ENCODE assay signal across 2 cellular contexts in the genomic region with DNA sequence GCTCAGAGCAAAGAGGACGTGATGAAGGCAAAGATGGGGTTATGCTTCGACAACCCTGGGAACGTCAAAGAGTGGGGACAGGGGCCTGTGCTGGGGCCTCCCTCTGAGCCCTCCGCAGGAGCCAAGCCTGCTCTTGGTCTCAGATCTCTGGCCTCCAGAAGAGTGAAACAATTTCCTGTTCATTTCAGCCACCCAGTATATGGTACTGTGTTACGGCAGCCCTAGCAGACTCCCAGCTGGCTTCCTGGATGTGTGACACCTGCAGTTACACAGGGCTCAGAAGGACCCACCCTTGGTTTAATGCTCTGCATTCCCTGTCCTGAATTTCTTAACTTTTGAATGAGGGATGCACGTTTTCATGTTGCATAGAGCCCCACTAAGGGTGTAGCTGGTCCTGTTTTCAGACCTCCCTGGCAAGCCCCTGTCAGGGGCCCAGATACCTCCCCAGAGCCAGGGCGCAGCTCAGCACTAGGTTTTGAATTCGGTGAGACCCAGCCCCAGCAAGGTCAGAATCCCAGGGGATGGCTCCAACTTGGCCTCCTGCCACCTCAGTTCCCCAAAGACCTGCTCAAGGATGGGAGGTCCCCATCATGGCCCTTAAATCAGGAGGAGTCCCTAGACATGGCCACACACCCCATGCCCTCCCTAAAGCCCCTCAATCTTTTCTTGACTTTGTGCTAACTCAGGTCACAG.
TF ChIP-seq lines count a peak whose summit lies in the region.

No MANE protein-coding gene starts in this region.

TF ChIP-seq in SK-N-SH, 30 proteins besides CTCF, POLR2A, EP300 and RAD21 (continued from another document):
- TF ChIP-seq, protein P1, sequence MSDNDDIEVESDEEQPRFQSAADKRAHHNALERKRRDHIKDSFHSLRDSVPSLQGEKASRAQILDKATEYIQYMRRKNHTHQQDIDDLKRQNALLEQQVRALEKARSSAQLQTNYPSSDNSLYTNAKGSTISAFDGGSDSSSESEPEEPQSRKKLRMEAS (IDR thresholded peaks at IDR 0.05; ENCODE audit: low read depth), result no peak
- TF ChIP-seq JUND (IDR thresholded peaks at IDR 0.05), result no peak
- TF ChIP-seq, protein P2, sequence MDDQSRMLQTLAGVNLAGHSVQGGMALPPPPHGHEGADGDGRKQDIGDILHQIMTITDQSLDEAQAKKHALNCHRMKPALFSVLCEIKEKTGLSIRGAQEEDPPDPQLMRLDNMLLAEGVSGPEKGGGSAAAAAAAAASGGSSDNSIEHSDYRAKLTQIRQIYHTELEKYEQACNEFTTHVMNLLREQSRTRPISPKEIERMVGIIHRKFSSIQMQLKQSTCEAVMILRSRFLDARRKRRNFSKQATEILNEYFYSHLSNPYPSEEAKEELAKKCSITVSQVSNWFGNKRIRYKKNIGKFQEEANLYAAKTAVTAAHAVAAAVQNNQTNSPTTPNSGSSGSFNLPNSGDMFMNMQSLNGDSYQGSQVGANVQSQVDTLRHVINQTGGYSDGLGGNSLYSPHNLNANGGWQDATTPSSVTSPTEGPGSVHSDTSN (IDR thresholded peaks at IDR 0.05), result no peak
- no peak for TF ChIP-seq EZH2phosphoT487 (IDR thresholded peaks at IDR 0.05; ENCODE audit: borderline replicate concordance, low read depth)
- TF ChIP-seq, protein P3, sequence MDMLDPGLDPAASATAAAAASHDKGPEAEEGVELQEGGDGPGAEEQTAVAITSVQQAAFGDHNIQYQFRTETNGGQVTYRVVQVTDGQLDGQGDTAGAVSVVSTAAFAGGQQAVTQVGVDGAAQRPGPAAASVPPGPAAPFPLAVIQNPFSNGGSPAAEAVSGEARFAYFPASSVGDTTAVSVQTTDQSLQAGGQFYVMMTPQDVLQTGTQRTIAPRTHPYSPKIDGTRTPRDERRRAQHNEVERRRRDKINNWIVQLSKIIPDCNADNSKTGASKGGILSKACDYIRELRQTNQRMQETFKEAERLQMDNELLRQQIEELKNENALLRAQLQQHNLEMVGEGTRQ (IDR thresholded peaks at IDR 0.05; ENCODE audit: borderline replicate concordance, low read depth, low read length), result no peak
- TF ChIP-seq CHD2 (IDR thresholded peaks at IDR 0.05; ENCODE audit: low read length, partially characterized antibody), result no peak
- no peak for TF ChIP-seq YY1 (IDR thresholded peaks at IDR 0.05; ENCODE audit: low read depth)
- TF ChIP-seq TCF12 (IDR thresholded peaks at IDR 0.05), result no peak
- TF ChIP-seq POLR2AphosphoS5 (IDR thresholded peaks at IDR 0.05; ENCODE audit: low read depth, low read length), result no peak
- TF ChIP-seq, protein P4, sequence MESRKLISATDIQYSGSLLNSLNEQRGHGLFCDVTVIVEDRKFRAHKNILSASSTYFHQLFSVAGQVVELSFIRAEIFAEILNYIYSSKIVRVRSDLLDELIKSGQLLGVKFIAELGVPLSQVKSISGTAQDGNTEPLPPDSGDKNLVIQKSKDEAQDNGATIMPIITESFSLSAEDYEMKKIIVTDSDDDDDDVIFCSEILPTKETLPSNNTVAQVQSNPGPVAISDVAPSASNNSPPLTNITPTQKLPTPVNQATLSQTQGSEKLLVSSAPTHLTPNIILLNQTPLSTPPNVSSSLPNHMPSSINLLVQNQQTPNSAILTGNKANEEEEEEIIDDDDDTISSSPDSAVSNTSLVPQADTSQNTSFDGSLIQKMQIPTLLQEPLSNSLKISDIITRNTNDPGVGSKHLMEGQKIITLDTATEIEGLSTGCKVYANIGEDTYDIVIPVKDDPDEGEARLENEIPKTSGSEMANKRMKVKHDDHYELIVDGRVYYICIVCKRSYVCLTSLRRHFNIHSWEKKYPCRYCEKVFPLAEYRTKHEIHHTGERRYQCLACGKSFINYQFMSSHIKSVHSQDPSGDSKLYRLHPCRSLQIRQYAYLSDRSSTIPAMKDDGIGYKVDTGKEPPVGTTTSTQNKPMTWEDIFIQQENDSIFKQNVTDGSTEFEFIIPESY (IDR thresholded peaks at IDR 0.05; ENCODE audit: borderline replicate concordance, low read depth), result no peak
TF ChIP-seq in SK-N-SH: peak in this region for 0.

TF ChIP-seq in HepG2, 621 proteins besides CTCF, POLR2A, EP300 and RAD21 (continued from another document):
- TF ChIP-seq ZNF292 (CRISPR knock-in tag; IDR thresholded peaks at IDR 0.05; ENCODE audit: borderline replicate concordance, low read depth), result no peak
- no peak for TF ChIP-seq ZNF724P (CRISPR knock-in tag; IDR thresholded peaks at IDR 0.05; ENCODE audit: borderline replicate concordance)
- TF ChIP-seq ZNF879 (CRISPR knock-in tag; IDR thresholded peaks at IDR 0.05), result no peak
- TF ChIP-seq BHLHE40 (IDR thresholded peaks at IDR 0.05; ENCODE audit: low read length), result no peak
- TF ChIP-seq, protein P5, sequence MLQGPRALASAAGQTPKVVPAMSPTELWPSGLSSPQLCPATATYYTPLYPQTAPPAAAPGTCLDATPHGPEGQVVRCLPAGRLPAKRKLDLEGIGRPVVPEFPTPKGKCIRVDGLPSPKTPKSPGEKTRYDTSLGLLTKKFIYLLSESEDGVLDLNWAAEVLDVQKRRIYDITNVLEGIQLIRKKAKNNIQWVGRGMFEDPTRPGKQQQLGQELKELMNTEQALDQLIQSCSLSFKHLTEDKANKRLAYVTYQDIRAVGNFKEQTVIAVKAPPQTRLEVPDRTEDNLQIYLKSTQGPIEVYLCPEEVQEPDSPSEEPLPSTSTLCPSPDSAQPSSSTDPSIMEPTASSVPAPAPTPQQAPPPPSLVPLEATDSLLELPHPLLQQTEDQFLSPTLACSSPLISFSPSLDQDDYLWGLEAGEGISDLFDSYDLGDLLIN (CRISPR knock-in tag; IDR thresholded peaks at IDR 0.05; ENCODE audit: borderline replicate concordance), result no peak
- no peak for TF ChIP-seq IKZF4 (CRISPR knock-in tag; IDR thresholded peaks at IDR 0.05; ENCODE audit: borderline replicate concordance, low read depth, not compliant biosample characterization)
- no peak for TF ChIP-seq ARID2 (CRISPR knock-in tag; IDR thresholded peaks at IDR 0.05; ENCODE audit: borderline replicate concordance)
- no peak for TF ChIP-seq NCOR1 (IDR thresholded peaks at IDR 0.05; ENCODE audit: borderline replicate concordance, low read length)
- TF ChIP-seq PAWR (CRISPR knock-in tag; IDR thresholded peaks at IDR 0.05; ENCODE audit: borderline replicate concordance), result no peak
- TF ChIP-seq, protein P6, sequence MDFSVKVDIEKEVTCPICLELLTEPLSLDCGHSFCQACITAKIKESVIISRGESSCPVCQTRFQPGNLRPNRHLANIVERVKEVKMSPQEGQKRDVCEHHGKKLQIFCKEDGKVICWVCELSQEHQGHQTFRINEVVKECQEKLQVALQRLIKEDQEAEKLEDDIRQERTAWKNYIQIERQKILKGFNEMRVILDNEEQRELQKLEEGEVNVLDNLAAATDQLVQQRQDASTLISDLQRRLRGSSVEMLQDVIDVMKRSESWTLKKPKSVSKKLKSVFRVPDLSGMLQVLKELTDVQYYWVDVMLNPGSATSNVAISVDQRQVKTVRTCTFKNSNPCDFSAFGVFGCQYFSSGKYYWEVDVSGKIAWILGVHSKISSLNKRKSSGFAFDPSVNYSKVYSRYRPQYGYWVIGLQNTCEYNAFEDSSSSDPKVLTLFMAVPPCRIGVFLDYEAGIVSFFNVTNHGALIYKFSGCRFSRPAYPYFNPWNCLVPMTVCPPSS (IDR thresholded peaks at IDR 0.05), result no peak
- TF ChIP-seq ZNF839 (CRISPR knock-in tag; IDR thresholded peaks at IDR 0.05; ENCODE audit: borderline replicate concordance), result no peak
- TF ChIP-seq, protein P7, sequence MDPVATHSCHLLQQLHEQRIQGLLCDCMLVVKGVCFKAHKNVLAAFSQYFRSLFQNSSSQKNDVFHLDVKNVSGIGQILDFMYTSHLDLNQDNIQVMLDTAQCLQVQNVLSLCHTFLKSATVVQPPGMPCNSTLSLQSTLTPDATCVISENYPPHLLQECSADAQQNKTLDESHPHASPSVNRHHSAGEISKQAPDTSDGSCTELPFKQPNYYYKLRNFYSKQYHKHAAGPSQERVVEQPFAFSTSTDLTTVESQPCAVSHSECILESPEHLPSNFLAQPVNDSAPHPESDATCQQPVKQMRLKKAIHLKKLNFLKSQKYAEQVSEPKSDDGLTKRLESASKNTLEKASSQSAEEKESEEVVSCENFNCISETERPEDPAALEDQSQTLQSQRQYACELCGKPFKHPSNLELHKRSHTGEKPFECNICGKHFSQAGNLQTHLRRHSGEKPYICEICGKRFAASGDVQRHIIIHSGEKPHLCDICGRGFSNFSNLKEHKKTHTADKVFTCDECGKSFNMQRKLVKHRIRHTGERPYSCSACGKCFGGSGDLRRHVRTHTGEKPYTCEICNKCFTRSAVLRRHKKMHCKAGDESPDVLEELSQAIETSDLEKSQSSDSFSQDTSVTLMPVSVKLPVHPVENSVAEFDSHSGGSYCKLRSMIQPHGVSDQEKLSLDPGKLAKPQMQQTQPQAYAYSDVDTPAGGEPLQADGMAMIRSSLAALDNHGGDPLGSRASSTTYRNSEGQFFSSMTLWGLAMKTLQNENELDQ (CRISPR knock-in tag; IDR thresholded peaks at IDR 0.05; ENCODE audit: borderline replicate concordance), result no peak
- no peak for TF ChIP-seq SAFB2 (CRISPR knock-in tag; IDR thresholded peaks at IDR 0.05; ENCODE audit: borderline replicate concordance, low read depth)
- TF ChIP-seq, protein P8, sequence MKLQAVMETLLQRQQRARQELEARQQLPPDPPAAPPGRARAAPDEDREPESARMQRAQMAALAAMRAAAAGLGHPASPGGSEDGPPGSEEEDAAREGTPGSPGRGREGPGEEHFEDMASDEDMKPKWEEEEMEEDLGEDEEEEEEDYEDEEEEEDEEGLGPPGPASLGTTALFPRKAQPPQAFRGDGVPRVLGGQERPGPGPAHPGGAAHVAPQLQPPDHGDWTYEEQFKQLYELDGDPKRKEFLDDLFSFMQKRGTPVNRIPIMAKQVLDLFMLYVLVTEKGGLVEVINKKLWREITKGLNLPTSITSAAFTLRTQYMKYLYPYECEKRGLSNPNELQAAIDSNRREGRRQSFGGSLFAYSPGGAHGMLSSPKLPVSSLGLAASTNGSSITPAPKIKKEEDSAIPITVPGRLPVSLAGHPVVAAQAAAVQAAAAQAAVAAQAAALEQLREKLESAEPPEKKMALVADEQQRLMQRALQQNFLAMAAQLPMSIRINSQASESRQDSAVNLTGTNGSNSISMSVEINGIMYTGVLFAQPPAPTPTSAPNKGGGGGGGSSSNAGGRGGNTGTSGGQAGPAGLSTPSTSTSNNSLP (IDR thresholded peaks at IDR 0.05; ENCODE audit: low read depth, low read length), result no peak
- no peak for TF ChIP-seq SNAPC2 (CRISPR knock-in tag; IDR thresholded peaks at IDR 0.05)
- no peak for TF ChIP-seq CC2D1A (CRISPR knock-in tag; IDR thresholded peaks at IDR 0.05)
